8 cellular contexts compared by ENCODE assay signal in the genomic region with DNA sequence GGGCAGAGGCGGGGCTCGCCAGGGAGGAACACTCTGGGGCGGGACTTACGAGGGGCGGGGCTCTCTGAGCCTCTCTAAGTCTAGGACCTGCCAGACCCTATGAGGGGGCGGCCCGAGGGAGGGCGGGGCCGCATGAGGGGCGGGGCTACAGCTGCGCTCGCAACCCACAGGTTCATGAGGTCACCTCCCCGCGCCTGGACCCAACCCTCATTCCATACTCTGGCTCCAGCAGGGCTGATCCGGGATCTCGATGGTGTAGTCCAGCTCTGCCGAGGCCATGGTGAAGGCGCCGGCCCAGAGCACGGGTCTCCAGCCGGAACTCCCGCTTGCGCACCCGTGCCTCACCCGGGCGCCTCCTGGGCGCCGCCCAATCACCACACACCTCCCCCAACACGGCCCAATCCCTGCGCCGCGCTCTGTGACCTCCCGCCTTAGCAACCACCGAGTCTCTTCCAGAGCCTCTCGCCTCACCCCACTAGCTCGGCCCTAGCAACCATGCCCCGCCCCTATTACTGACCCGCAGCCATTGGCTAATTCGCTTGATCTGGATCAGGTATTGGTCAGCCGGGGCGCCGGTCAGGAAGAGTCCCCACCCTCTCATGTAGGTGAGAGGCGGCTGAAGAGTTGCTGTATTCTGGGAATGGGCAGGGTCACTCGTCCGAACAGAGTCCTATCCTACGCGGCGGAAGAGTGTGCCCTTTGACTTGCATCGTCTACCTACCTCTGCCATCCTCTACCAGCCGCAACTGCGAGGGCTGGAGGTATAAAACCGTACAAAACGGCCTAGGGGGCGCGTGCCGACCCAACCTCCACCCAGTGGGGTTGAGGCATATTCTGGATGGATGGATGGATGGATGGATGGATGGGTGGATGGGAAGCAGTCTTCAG. TPM values are rescaled to one million over a fixed set of nuclear protein-coding genes. Genes with fewer than 3 reads are reported as not detected.
DNase-seq lines count a peak whose midpoint lies in the region; ATAC-seq, FAIRE-seq and TF ChIP-seq lines count a peak whose summit lies in the region.

ARMH1 (plus strand) TSS at position 602 of the 888 bp plus-strand sequence. CDS start 14,984 bp downstream, outside the sequence.
TMEM53 (minus strand) TSS at position 369 of the 888 bp plus-strand sequence; CDS start at position 279, 90 bp downstream.

- intact Hi-C loops in kidney (cut with DNase I) = no loop called here

- peak within 1 kb of the TSS; percentile 85 for H3K9ac ChIP-seq in kidney (ENCODE audit: low read length in 2 of 2)

- TF ChIP-seq CTCF in kidney (IDR thresholded peaks at IDR 0.05; ENCODE audit: borderline replicate concordance, extremely low read depth, insufficient read depth) = no peak

- no peaks in the 10 kb centered on the region for H3K9me3 ChIP-seq in kidney (ENCODE audit: control insufficient read depth in 1 of 2, low read length in 2 of 2)

- H3K4me1 ChIP-seq in kidney (ENCODE audit: control insufficient read depth in 1 of 2, insufficient read depth in 1 of 2, low read depth in 1 of 2, low read length in 2 of 2) = peaks cover 25 to 41% of the 10 kb centered on the region in 2 donors

- peak within 1 kb of the TSS; percentile 74 to 91 for H3K4me3 ChIP-seq in kidney (ENCODE audit: low read length in 2 of 2)

- H3K36me3 ChIP-seq in kidney (ENCODE audit: control insufficient read depth in 1 of 2, insufficient read depth in 2 of 2, low read length in 2 of 2) = no peaks in the 10 kb centered on the region

- ATAC-seq in GM19043 (IDR thresholded peaks at IDR 0.05; ENCODE audit: low read depth, unreplicated experiment) (peak; percentile 83), HG03354 (IDR thresholded peaks at IDR 0.05; ENCODE audit: poor library complexity, severe bottlenecking, unreplicated experiment) (peak; percentile 93)

- DNase-seq in AML-193 (lab: John Stamatoyannopoulos, UW) (peak; percentile 77 to 78), NCI-H446 (lab: John Stamatoyannopoulos, UW) (peak; percentile 98 to 99), cerebellum (ENCODE audit: low spot score) (peak; percentile 98), kidney (peak; percentile 100)
- DNase-seq in activated CD4-positive, alpha-beta T cell treated with anti-CD3 and anti-CD28 coated beads for 1 hour = peak; percentile 92
- peak; percentile 93 to 95 for DNase-seq in stimulated activated CD4-positive, alpha-beta T cell treated with anti-CD3 and anti-CD28 coated beads, Interleukin-15, amount 100 ng/mL, for 1 hour (ENCODE audit: low read depth in 1 of 2, low spot score in 1 of 2)

- H3K27ac ChIP-seq in kidney (ENCODE audit: low read depth in 2 of 2, low read length in 2 of 2) = peak within 1 kb of the TSS; percentile 99

- FAIRE-seq in kidney (lab: Jason Lieb, UNC) = peak; percentile 97

RNA-seq across cellular contexts. Expression of gene ARMH1, which starts in this region (rescaled TPM):
- total RNA-seq in cerebellum = 5.2 TPM
- total RNA-seq in kidney = 3.9 TPM
- polyA plus RNA-seq in kidney (ENCODE audit: insufficient read depth, low read depth, low replicate concordance) = 3.4 TPM

RNA-seq across cellular contexts. Expression of gene TMEM53, which starts in this region (rescaled TPM):
- 4.7 TPM for total RNA-seq in cerebellum
- 16.4 TPM for total RNA-seq in kidney
- 45.0 TPM for polyA plus RNA-seq in kidney (ENCODE audit: insufficient read depth, low read depth, low replicate concordance)

Comparison
In these comparisons a context has a peak if more than half of its experiments do, and no peak if none do; other contexts are left out.
1. Peak in every context shown above with its lines: DNase-seq, ATAC-seq, H3K4me3 ChIP-seq and H3K27ac ChIP-seq.